Comparison of ENCODE assay signal across 11 cellular contexts in the genomic region with DNA sequence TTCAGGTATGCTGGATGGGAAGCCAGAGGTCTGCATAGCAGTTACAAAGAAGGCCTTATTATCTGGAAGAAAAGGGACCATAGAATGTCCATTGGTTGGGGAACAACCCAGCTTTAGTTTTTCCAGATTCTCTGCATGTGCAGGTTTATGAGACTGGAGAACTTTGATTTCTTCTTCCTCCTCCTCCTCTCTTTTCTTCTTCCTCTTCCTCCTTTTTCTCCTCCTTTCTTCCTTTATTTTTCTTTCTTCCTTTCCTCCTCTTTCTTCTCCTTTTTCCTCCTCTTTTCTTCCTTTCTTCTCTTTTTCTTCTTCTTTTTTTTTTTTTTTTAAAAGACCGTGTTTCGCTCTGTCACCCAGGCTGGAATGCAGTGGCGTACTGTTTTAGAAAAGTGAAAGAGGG. TPM values are rescaled to one million over a fixed set of nuclear protein-coding genes. Genes with fewer than 3 reads are reported as not detected.
"Had no signal": no experiment of that assay in that cellular context is flagged by ENCODE, and none has a peak within 500 bp of the region (broad histone marks: within the 10 kb centered on the region; RNA-seq: fewer than 3 reads in every experiment).

No MANE protein-coding gene starts in this region.

- H3K4me3 Mint-ChIP-seq: GM23338, H9, HFFc6, IgD-negative memory B cell had no signal

- DNase-seq: H9, HCEC 1CT, HFFc6, KG1 had no signal

- FAIRE-seq: H1, H54, HepG2 had no signal

- ATAC-seq: GM23338, HepG2 had no signal

- H3K27ac ChIP-seq: HL-60 had no signal

- H3K36me3 Mint-ChIP-seq: IgD-negative memory B cell had no signal

- H3K27ac Mint-ChIP-seq: GM23338, H9, HFFc6 had no signal

- H3K9me3 Mint-ChIP-seq: HFFc6, IgD-negative memory B cell had no signal

- H3K4me3 ChIP-seq: GM23338 had no signal

- H3K4me2 ChIP-seq: GM23338 had no signal

- H3K4me1 Mint-ChIP-seq: GM23338, H9 had no signal

- H2AFZ ChIP-seq: GM23338 had no signal

RNA-seq across cellular contexts. Expression of gene NLRP9, which starts 32.2 kb away (rescaled TPM):
- total RNA-seq: GM23338, H1, H9, HepG2, HFFc6, HT1080 had no signal
- polyA plus RNA-seq: GM23338, H1, HepG2, IgD-negative memory B cell had no signal

RNA-seq across cellular contexts. Expression of gene RFPL4A, which starts 52.9 kb away (rescaled TPM):
- total RNA-seq: GM23338, H1, H9, HepG2, HFFc6 had no signal
- polyA plus RNA-seq: GM23338, H1, HepG2, IgD-negative memory B cell had no signal
